ENCODE assay signal across 26 cellular contexts in genomic region chr18:44941519-44941918, GRCh38.
"Had no signal": no experiment of that assay in that cellular context is flagged by ENCODE, and none has a peak within 500 bp of the region (broad histone marks: within the 10 kb centered on the region; RNA-seq: fewer than 3 reads in every experiment).

No MANE protein-coding gene starts in this region.

- H3K4me3 ChIP-seq: dorsolateral prefrontal cortex, esophagus muscularis mucosa, gastrocnemius medialis, heart right ventricle, left lung, lower lobe of right lung, ovary, testis, tibial nerve, upper lobe of right lung, vagina had no signal

- H3K36me3 ChIP-seq: esophagus muscularis mucosa, gastrocnemius medialis, heart right ventricle, left lung, lower lobe of right lung, ovary, tibial nerve, upper lobe of right lung, vagina had no signal

- H3K4me3 Mint-ChIP-seq: memory B cell; mesothelial cell of epicardium; natural killer cell; neural crest cell; stimulated activated memory B cell treated with anti-CD40 and anti-IgM and Interleukin-4, amounts not matched to agents 10 μg/mL and 1 μg/mL and 100 μg/mL, for 72 hours; stimulated activated naive CD8-positive, alpha-beta T cell treated with anti-CD3 and anti-CD28 coated beads, Interleukin-15, Interleukin-2, amounts not matched to agents 100 ng/mL and 50 ng/mL, for 24 hours had no signal

- H3K27me3 Mint-ChIP-seq: memory B cell; stimulated activated memory B cell treated with anti-CD40 and anti-IgM and Interleukin-4, amounts not matched to agents 10 μg/mL and 1 μg/mL and 100 μg/mL, for 72 hours; stimulated activated naive CD8-positive, alpha-beta T cell treated with anti-CD3 and anti-CD28 coated beads, Interleukin-15, Interleukin-2, amounts not matched to agents 100 ng/mL and 50 ng/mL, for 24 hours had no signal

- H3K27me3 ChIP-seq: dorsolateral prefrontal cortex, esophagus muscularis mucosa, gastrocnemius medialis, heart right ventricle, left lung, ovary, testis, tibial nerve, upper lobe of right lung, vagina had no signal

- H3K36me3 Mint-ChIP-seq: natural killer cell had no signal

- DNase-seq: cortex of kidney; dorsolateral prefrontal cortex; effector CD8-positive, alpha-beta T cell; gastrocnemius medialis; heart right ventricle; left lung; lower lobe of right lung; natural killer cell; nucleus accumbens; ovary; right cardiac atrium; stimulated activated CD4-positive, alpha-beta T cell treated with anti-CD3 and anti-CD28 coated beads, Interleukin-15, amount 100 ng/mL, for 24 hours; stimulated activated CD4-positive, alpha-beta T cell treated with anti-CD3 and anti-CD28 coated beads, Interleukin-1b, Interleukin-23, amount 100 ng/mL, for 48 hours; stimulated activated CD4-positive, alpha-beta T cell treated with anti-CD3 and anti-CD28 coated beads, Interleukin-4, amount 100 ng/mL, for 24 hours; testis; upper lobe of right lung had no signal

- H3K27ac ChIP-seq: epithelial cell of prostate, esophagus muscularis mucosa, gastrocnemius medialis, heart right ventricle, lower lobe of right lung, ovary, testis, tibial nerve, upper lobe of right lung, vagina had no signal

- H3K27ac Mint-ChIP-seq: memory B cell; mesothelial cell of epicardium; natural killer cell; progenitor cell of endocrine pancreas; stimulated activated memory B cell treated with anti-CD40 and anti-IgM and Interleukin-4, amounts not matched to agents 10 μg/mL and 1 μg/mL and 100 μg/mL, for 72 hours; stimulated activated naive CD8-positive, alpha-beta T cell treated with anti-CD3 and anti-CD28 coated beads, Interleukin-15, Interleukin-2, amounts not matched to agents 100 ng/mL and 50 ng/mL, for 24 hours had no signal

- H3K9me3 ChIP-seq: esophagus muscularis mucosa, gastrocnemius medialis, heart right ventricle, left lung, lower lobe of right lung, ovary, testis, tibial nerve, upper lobe of right lung, vagina had no signal

- ATAC-seq: heart right ventricle; left lung; lower lobe of right lung; natural killer cell; right cardiac atrium; stimulated activated memory B cell treated with anti-CD40 and anti-IgM and Interleukin-4, amounts not matched to agents 10 μg/mL and 1 μg/mL and 100 μg/mL, for 72 hours; upper lobe of right lung had no signal

- H3K9me3 Mint-ChIP-seq: memory B cell; natural killer cell; neural crest cell; stimulated activated memory B cell treated with anti-CD40 and anti-IgM and Interleukin-4, amounts not matched to agents 10 μg/mL and 1 μg/mL and 100 μg/mL, for 72 hours; stimulated activated naive CD8-positive, alpha-beta T cell treated with anti-CD3 and anti-CD28 coated beads, Interleukin-15, Interleukin-2, amounts not matched to agents 100 ng/mL and 50 ng/mL, for 24 hours had no signal
